In the genomic region with DNA sequence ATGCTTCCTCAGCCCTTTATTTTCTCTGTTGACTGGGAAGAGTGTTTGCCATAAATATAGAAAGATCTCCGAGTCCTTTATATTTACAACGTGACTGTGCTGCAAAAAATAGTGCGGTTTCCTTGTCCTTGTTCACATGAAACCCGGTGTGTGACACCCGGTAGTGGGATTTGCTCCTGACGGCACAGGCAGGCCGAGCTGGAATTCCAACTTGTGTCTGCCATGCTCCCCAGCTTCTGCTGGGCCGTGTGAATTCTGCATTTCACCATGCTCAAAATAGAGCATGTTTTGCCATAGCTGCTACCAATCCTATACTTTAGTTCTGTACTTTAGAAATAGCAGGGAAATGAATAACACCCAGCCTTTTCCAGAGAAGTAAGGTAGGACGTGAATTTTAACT, we compare ENCODE assay signal across 32 cellular contexts.
"Had no signal": no experiment of that assay in that cellular context is flagged by ENCODE, and none has a peak within 500 bp of the region (broad histone marks: within the 10 kb centered on the region; RNA-seq: fewer than 3 reads in every experiment).

No MANE protein-coding gene starts in this region.

- H3K36me3 ChIP-seq: adrenal gland, ascending aorta, brain microvascular endothelial cell, breast epithelium, cardiac muscle cell had no signal

- H3K9me3 ChIP-seq: adrenal gland, ascending aorta, body of pancreas, breast epithelium had no signal

- H3K27ac ChIP-seq: adrenal gland, ascending aorta, body of pancreas, brain microvascular endothelial cell, breast epithelium, cardiac muscle cell had no signal

- H3K27me3 ChIP-seq: adrenal gland, ascending aorta, body of pancreas, brain microvascular endothelial cell, breast epithelium had no signal

- DNase-seq: activated effector memory CD4-positive, alpha-beta T cell treated with anti-CD3 and anti-CD28 coated beads, Interleukin-2, amount 50 U/mL, for 16 hours; activated effector memory CD4-positive, alpha-beta T cell treated with Interleukin-2 at 50 U/mL for 16 hours; activated gamma-delta T cell; activated gamma-delta T cell treated with Interleukin-2 at 50 U/mL for 16 hours; activated naive CD4-positive, alpha-beta T cell treated with anti-CD3 and anti-CD28 coated beads for 36 hours; activated naive CD4-positive, alpha-beta T cell treated with anti-CD3 and anti-CD28 coated beads, Interleukin-2, amount 10 ng/mL, durations not matched to agents 7 days and 5 days; activated naive CD4-positive, alpha-beta T cell treated with anti-CD3 and anti-CD28 coated beads, Interleukin-2, amount 50 U/mL, for 16 hours; activated naive CD4-positive, alpha-beta T cell treated with Interleukin-2 at 50 U/mL for 16 hours; activated naive CD8-positive, alpha-beta T cell treated with anti-CD3 and anti-CD28 coated beads for 36 hours; activated naive CD8-positive, alpha-beta T cell treated with anti-CD3 and anti-CD28 coated beads, Interleukin-2, amount 10 ng/mL, durations not matched to agents 7 days and 5 days; activated naive CD8-positive, alpha-beta T cell treated with anti-CD3 and anti-CD28 coated beads, Interleukin-2, amount 50 U/mL, for 24 hours; activated T-cell treated with anti-CD3 and anti-CD28 coated beads for 4 hours; activated T-cell treated with anti-CD3 and anti-CD28 coated beads, Interleukin-2, amount 50 U/mL, for 1 hour; activated T-cell treated with anti-CD3 and anti-CD28 coated beads, Interleukin-2, amount 50 U/mL, for 24 hours; activated T-cell treated with anti-CD3 and anti-CD28 coated beads, Interleukin-2, amount 50 U/mL, for 4 hours; activated T-cell treated with anti-CD3 and anti-CD28 coated beads, Interleukin-2, amount 50 U/mL, for 48 hours; activated T-cell treated with anti-CD3 and anti-CD28 coated beads, Interleukin-2, amount 50 U/mL, for 72 hours; adrenal gland; amniotic stem cell; amygdala; anterior cingulate cortex; aorta; body of pancreas; brain microvascular endothelial cell; caudate nucleus; central memory CD4-positive, alpha-beta T cell; cerebellar nuclear complex had no signal

- H3K4me1 ChIP-seq: adrenal gland, body of pancreas, breast epithelium had no signal

- H3K4me3 ChIP-seq: adrenal gland, ascending aorta, body of pancreas, breast epithelium, cardiac muscle cell had no signal

- FAIRE-seq: astrocyte, bronchial epithelial cell had no signal
